ENCODE assay signal across 28 cellular contexts in the genomic region with DNA sequence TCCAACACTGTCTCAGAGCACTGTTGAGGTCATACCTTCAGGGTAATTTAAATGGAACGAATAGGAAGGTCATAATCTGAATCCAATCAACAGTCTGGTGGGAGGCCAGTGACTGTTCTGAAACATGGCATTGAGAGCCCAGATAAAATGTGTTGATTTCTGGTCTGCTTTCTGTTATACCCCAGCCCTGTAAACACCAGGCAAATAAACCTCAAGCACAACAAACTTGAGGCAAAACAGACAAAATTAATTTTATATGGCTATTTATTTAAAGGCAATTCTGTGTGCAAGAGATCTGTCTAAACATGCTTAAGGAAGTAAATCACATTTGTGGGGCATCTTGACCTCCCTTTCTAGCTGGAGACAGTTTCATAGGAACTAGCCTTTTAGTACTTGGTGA.
"Had no signal": no experiment of that assay in that cellular context is flagged by ENCODE, and none has a peak within 500 bp of the region (broad histone marks: within the 10 kb centered on the region; RNA-seq: fewer than 3 reads in every experiment).

No MANE protein-coding gene starts in this region.

- H3K27ac ChIP-seq: ascending aorta, cardiac muscle cell, colonic mucosa, gastroesophageal sphincter, ovary, psoas muscle, right atrium auricular region, suprapubic skin, tibial artery had no signal

- H3K4me3 Mint-ChIP-seq: activated CD4-positive, alpha-beta memory T cell treated with anti-CD3 and anti-CD28 coated beads, Interleukin-2, amount 10 ng/mL, durations not matched to agents 7 days and 5 days; activated CD4-positive, alpha-beta T cell treated with anti-CD3 and anti-CD28 coated beads, Interleukin-2, amount 10 ng/mL, durations not matched to agents 7 days and 5 days; brain; mesothelial cell of epicardium; naive B cell; nephron progenitor cell had no signal

- H3K4me1 Mint-ChIP-seq: nephron progenitor cell had no signal

- H3K4me1 ChIP-seq: ascending aorta, colonic mucosa, gastroesophageal sphincter, psoas muscle, right atrium auricular region, suprapubic skin, tibial artery had no signal

- H3K27ac Mint-ChIP-seq: activated CD4-positive, alpha-beta memory T cell treated with anti-CD3 and anti-CD28 coated beads, Interleukin-2, amount 10 ng/mL, durations not matched to agents 7 days and 5 days; activated CD4-positive, alpha-beta T cell treated with anti-CD3 and anti-CD28 coated beads, Interleukin-2, amount 10 ng/mL, durations not matched to agents 7 days and 5 days; activated naive CD4-positive, alpha-beta T cell treated with anti-CD3 and anti-CD28 coated beads, Interleukin-2, amount 50 U/mL, for 72 hours; mesothelial cell of epicardium; naive B cell; nephron progenitor cell had no signal

- H3K27me3 Mint-ChIP-seq: activated CD4-positive, alpha-beta memory T cell treated with anti-CD3 and anti-CD28 coated beads, Interleukin-2, amount 10 ng/mL, durations not matched to agents 7 days and 5 days; activated CD4-positive, alpha-beta T cell treated with anti-CD3 and anti-CD28 coated beads, Interleukin-2, amount 10 ng/mL, durations not matched to agents 7 days and 5 days; brain; naive B cell had no signal

- H3K36me3 Mint-ChIP-seq: brain, mesothelial cell of epicardium, naive B cell had no signal

- H3K4me3 ChIP-seq: ascending aorta, cardiac muscle cell, colonic mucosa, gastroesophageal sphincter, ovary, psoas muscle, right atrium auricular region, suprapubic skin, tibial artery had no signal

- ATAC-seq: activated naive CD4-positive, alpha-beta T cell treated with anti-CD3 and anti-CD28 coated beads, Interleukin-2, amount 50 U/mL, for 72 hours; gastroesophageal sphincter; left cardiac atrium; psoas muscle had no signal

- H3K9me3 Mint-ChIP-seq: brain, mesothelial cell of epicardium, naive B cell, nephron progenitor cell had no signal

- DNase-seq: activated CD4-positive, alpha-beta memory T cell treated with anti-CD3 and anti-CD28 coated beads, Interleukin-2, amount 10 ng/mL, durations not matched to agents 7 days and 5 days; activated CD4-positive, alpha-beta T cell treated with anti-CD3 and anti-CD28 coated beads for 1 hour; activated CD4-positive, alpha-beta T cell treated with anti-CD3 and anti-CD28 coated beads, Interleukin-2, amount 10 ng/mL, durations not matched to agents 7 days and 5 days; activated naive CD4-positive, alpha-beta T cell; activated T-cell treated with anti-CD3 and anti-CD28 coated beads, Interleukin-2, amount 50 U/mL, for 48 hours; cerebellar nuclear complex; colonic mucosa; effector CD8-positive, alpha-beta T cell; hippocampal formation; left cardiac atrium; mammary epithelial cell; naive B cell; nephron progenitor cell; ovary; psoas muscle; stimulated activated CD4-positive, alpha-beta T cell treated with anti-CD3 and anti-CD28 coated beads, Interleukin-15, amount 100 ng/mL, for 24 hours; stimulated activated CD4-positive, alpha-beta T cell treated with anti-CD3 and anti-CD28 coated beads, Interleukin-2, amount 100 ng/mL, for 24 hours; stimulated activated naive CD4-positive, alpha-beta T cell; T-helper 9 cell; tibial artery had no signal

- H3K36me3 ChIP-seq: ascending aorta, cardiac muscle cell, colonic mucosa, gastroesophageal sphincter, ovary, right atrium auricular region, suprapubic skin, tibial artery had no signal

- H3K9me3 ChIP-seq: ascending aorta, colonic mucosa, gastroesophageal sphincter, ovary, psoas muscle, right atrium auricular region, suprapubic skin, tibial artery had no signal

- H3K27me3 ChIP-seq: ascending aorta, cardiac muscle cell, colonic mucosa, gastroesophageal sphincter, ovary, right atrium auricular region, suprapubic skin, tibial artery had no signal
